20 cellular contexts compared by ENCODE assay signal in genomic region chr17:32258383-32259121, GRCh38. TPM values are rescaled to one million over a fixed set of nuclear protein-coding genes. Genes with fewer than 3 reads are reported as not detected.
DNase-seq lines count a peak whose midpoint lies in the region; FAIRE-seq and TF ChIP-seq lines count a peak whose summit lies in the region.
"Had no signal": no experiment of that assay in that cellular context is flagged by ENCODE, and none has a peak within 500 bp of the region (broad histone marks: within the 10 kb centered on the region; RNA-seq: fewer than 3 reads in every experiment).

No MANE protein-coding gene starts in this region.

- no peaks in the 10 kb centered on the region for H3K23me2 ChIP-seq in H1 (ENCODE audit: low read depth, low read length)

- H2BK15ac ChIP-seq in H1 (ENCODE audit: low read length): peak overlapping the region; percentile 5; the same call in 1 of the 2 replicates

- H2BK5ac ChIP-seq in H1 (ENCODE audit: low read depth, low read length): no peak overlapping the region; the same call in 1 of the 2 replicates

- H3K4me1 Mint-ChIP-seq in activated naive CD4-positive, alpha-beta T cell treated with anti-CD3 and anti-CD28 coated beads, Interleukin-2, amount 10 ng/mL, durations not matched to agents 7 days and 5 days: no peaks in the 10 kb centered on the region
- H3K4me1 Mint-ChIP-seq: activated CD4-positive, alpha-beta T cell treated with anti-CD3 and anti-CD28 coated beads, Interleukin-2, amount 10 ng/mL, durations not matched to agents 7 days and 5 days; activated naive CD8-positive, alpha-beta T cell treated with anti-CD3 and anti-CD28 coated beads, Interleukin-2, amount 50 U/mL, for 24 hours had no signal

- TF ChIP-seq EP300 in H1 (IDR thresholded peaks at IDR 0.05; ENCODE audit: borderline replicate concordance in 1 of 2, low read depth in 2 of 2, low read length in 2 of 2): no peak
- TF ChIP-seq EP300 in transverse colon (IDR thresholded peaks at IDR 0.05; ENCODE audit: low read depth): no peak

- no peak overlapping the region for H3K56ac ChIP-seq in H1 (replicated peaks; ENCODE audit: insufficient read length, low read depth, low read length)

- no peak overlapping the region for H3K4me3 Mint-ChIP-seq in activated naive CD4-positive, alpha-beta T cell treated with anti-CD3 and anti-CD28 coated beads, Interleukin-2, amount 10 ng/mL, durations not matched to agents 7 days and 5 days
- H3K4me3 Mint-ChIP-seq: activated CD4-positive, alpha-beta T cell treated with anti-CD3 and anti-CD28 coated beads, Interleukin-2, amount 10 ng/mL, durations not matched to agents 7 days and 5 days; activated naive CD8-positive, alpha-beta T cell treated with anti-CD3 and anti-CD28 coated beads, Interleukin-2, amount 50 U/mL, for 24 hours; activated T-cell treated with anti-CD3 and anti-CD28 coated beads, Interleukin-2, amount 50 U/mL, for 24 hours; natural killer cell treated with Interleukin-12 subunit alpha and Interleukin-12 subunit beta and Interleukin-15 and Interleukin-18, amount 100 ng/mL, for 72 hours had no signal

- TF ChIP-seq RAD21 in H1 (IDR thresholded peaks at IDR 0.05 in 1 of 2, conservative IDR thresholded peaks at IDR 0.05 in 1 of 2; ENCODE audit: low read depth in 2 of 2, low read length in 2 of 2): no peak

- TF ChIP-seq CTCF in H1 (IDR thresholded peaks at IDR 0.05; ENCODE audit: control extremely low read depth in 1 of 3, insufficient read depth in 1 of 3, low read depth in 1 of 3, low read length in 3 of 3): no peak
- TF ChIP-seq CTCF in transverse colon (IDR thresholded peaks at IDR 0.05): no peak

- H2BK20ac ChIP-seq in H1 (ENCODE audit: low read length): peak overlapping the region; percentile 86; the same call in 1 of the 2 replicates

- no peak overlapping the region for H4K8ac ChIP-seq in H1 (ENCODE audit: extremely low read depth, insufficient read depth, low read length)

- no peak overlapping the region for H3K27ac Mint-ChIP-seq in activated naive CD4-positive, alpha-beta T cell treated with anti-CD3 and anti-CD28 coated beads, Interleukin-2, amount 10 ng/mL, durations not matched to agents 7 days and 5 days
- H3K27ac Mint-ChIP-seq: activated CD4-positive, alpha-beta T cell treated with anti-CD3 and anti-CD28 coated beads, Interleukin-2, amount 10 ng/mL, durations not matched to agents 7 days and 5 days; activated naive CD8-positive, alpha-beta T cell treated with anti-CD3 and anti-CD28 coated beads, Interleukin-2, amount 50 U/mL, for 24 hours; activated T-cell treated with anti-CD3 and anti-CD28 coated beads, Interleukin-2, amount 50 U/mL, for 24 hours; natural killer cell treated with Interleukin-12 subunit alpha and Interleukin-12 subunit beta and Interleukin-15 and Interleukin-18, amount 100 ng/mL, for 72 hours had no signal

- no peaks in the 10 kb centered on the region for H3K36me3 Mint-ChIP-seq in activated naive CD4-positive, alpha-beta T cell treated with anti-CD3 and anti-CD28 coated beads, Interleukin-2, amount 10 ng/mL, durations not matched to agents 7 days and 5 days
- H3K36me3 Mint-ChIP-seq: natural killer cell treated with Interleukin-12 subunit alpha and Interleukin-12 subunit beta and Interleukin-15 and Interleukin-18, amount 100 ng/mL, for 72 hours had no signal

- H3K9me3 ChIP-seq in H1 (ENCODE audit: insufficient read depth in 2 of 2, low read depth in 1 of 2, low read length in 1 of 2) (no peaks in the 10 kb centered on the region), transverse colon (no peaks in the 10 kb centered on the region)
- H3K9me3 ChIP-seq: MG63, thoracic aorta had no signal

- peak overlapping the region; percentile 13 to 46 for H3K4me2 ChIP-seq in H1 (ENCODE audit: insufficient read depth in 1 of 2, low read depth in 2 of 2, low read length in 2 of 2)
- H3K4me2 ChIP-seq: PC-9 had no signal

- H3K27me3 Mint-ChIP-seq in activated naive CD4-positive, alpha-beta T cell treated with anti-CD3 and anti-CD28 coated beads, Interleukin-2, amount 10 ng/mL, durations not matched to agents 7 days and 5 days: peaks cover 79% of the 10 kb centered on the region

- H2AFZ ChIP-seq in H1 (ENCODE audit: low read length): peak overlapping the region; percentile 47
- H2AFZ ChIP-seq: PC-9 had no signal

- H3K14ac ChIP-seq in H1 (ENCODE audit: insufficient read length): no peak overlapping the region

- no peak overlapping the region for H4K5ac ChIP-seq in H1 (ENCODE audit: insufficient read length, low read depth, low read length)

- H2BK12ac ChIP-seq in H1 (ENCODE audit: low read depth, low read length): peak overlapping the region; percentile 81; the same call in 1 of the 2 replicates

- H2BK120ac ChIP-seq in H1 (replicated peaks; ENCODE audit: low read depth, low read length): no peak overlapping the region

- CTCF ChIA-PET in H1 (lab: Charles Lee; ENCODE audit: partially characterized antibody): interaction anchor here (0.8 to 7.6 kb wide), 5 partner anchors 14 to 204 kb away, joined by 4 to 170 read pairs (median 5); no protein-coding TSS in a partner anchor
- CTCF ChIA-PET in activated naive CD4-positive, alpha-beta T cell treated with anti-CD3 and anti-CD28 coated beads, Interleukin-2, amount 10 ng/mL, durations not matched to agents 7 days and 5 days (lab: Charles Lee): interaction anchor here (1.1 kb wide), 2 partner anchors 9 to 61 kb away, joined by 3 read pairs; no protein-coding TSS in a partner anchor

- H3K4me1 ChIP-seq in H1 (replicated peaks in 1 of 4; ENCODE audit: control insufficient read depth in 3 of 4, insufficient read depth in 4 of 4, low read length in 3 of 4): peaks cover 5 to 7% (median 7%) of the 10 kb centered on the region in 4 experiments; a peak in 6 of 7 replicates
- H3K4me1 ChIP-seq in transverse colon: peaks cover 0 to 13% (median 5%) of the 10 kb centered on the region in 4 donors
- H3K4me1 ChIP-seq: foreskin keratinocyte had no signal

- H3K4me3 ChIP-seq in H1 (ENCODE audit: extremely low read depth in 1 of 4, insufficient read depth in 2 of 4, low read depth in 3 of 4, low read length in 4 of 4) (no peak overlapping the region), transverse colon (no peak overlapping the region)
- H3K4me3 ChIP-seq: MG63, PC-9, thoracic aorta had no signal

- 38% methylated on average over 18 of the region's 18 CpGs; no CpG with 5 or more reads in 1 of the 2 experiments for WGBS in H1 (ENCODE audit: extremely low coverage in 1 of 2, insufficient coverage in 1 of 2, insufficient read length in 1 of 2, insufficient replicate concordance in 2 of 2, low coverage in 1 of 2, low lambda C conversion rate in 2 of 2, missing lambda C conversion rate in 1 of 2), 2 experiments
- whole genome bisulfite sequencing in transverse colon (ENCODE audit: low coverage in 1 of 2), 2 donors: 81 to 82% methylated on average over 6 to 18 of the region's 18 CpGs

- H3K79me1 ChIP-seq in H1 (ENCODE audit: low read depth, low read length): no peaks in the 10 kb centered on the region

- DNase-seq in NCI-H1092 (lab: John Stamatoyannopoulos, UW) (peak; percentile 37), NCI-H345 treated with DMSO at 0.1 percent for 48 hours (lab: John Stamatoyannopoulos, UW; ENCODE audit: unreplicated experiment) (peak; percentile 23), H1 (ENCODE audit: low read depth in 1 of 2, low spot score in 2 of 2) (peak in 1 of 2 experiments; percentile 58), retina (peak; percentile 84), transverse colon (no peak), NCI-H510A treated with DMSO at 0.1 percent for 48 hours (lab: John Stamatoyannopoulos, UW) (no peak)
- DNase-seq in activated naive CD4-positive, alpha-beta T cell treated with anti-CD3 and anti-CD28 coated beads, Interleukin-2, amount 10 ng/mL, durations not matched to agents 7 days and 5 days: no peak
- DNase-seq: activated CD4-positive, alpha-beta T cell treated with anti-CD3 and anti-CD28 coated beads, Interleukin-2, amount 10 ng/mL, durations not matched to agents 7 days and 5 days; activated naive CD8-positive, alpha-beta T cell treated with anti-CD3 and anti-CD28 coated beads, Interleukin-2, amount 50 U/mL, for 24 hours; activated T-cell treated with anti-CD3 and anti-CD28 coated beads, Interleukin-2, amount 50 U/mL, for 24 hours; foreskin keratinocyte; mammary epithelial cell; MG63; NCI-H510A; PC-9; right cardiac atrium had no signal

- no peaks in the 10 kb centered on the region for H3K79me2 ChIP-seq in H1 (ENCODE audit: control insufficient read depth in 1 of 2, insufficient read depth in 2 of 2, low read length in 2 of 2)

- FAIRE-seq in H1 (lab: Jason Lieb, UNC): peak; percentile 32
- FAIRE-seq: endothelial cell of umbilical vein, HepG2 had no signal

- no peak overlapping the region; a peak in 1 of 7 replicates for H3K9ac ChIP-seq in H1 (replicated peaks in 1 of 4; ENCODE audit: extremely low read depth in 1 of 4, low read depth in 3 of 4, low read length in 3 of 4)

- in situ Hi-C loops in transverse colon (cut with MboI; ENCODE audit: low pct_ligation_motif_present in 1 of 4, low pct_unique_long_range_greater_than_20kb in 1 of 4, low sequenced_read_pairs in 3 of 4): loop anchor here in 2 of 4 donors (5.0 kb wide), 1 partner anchor 59 kb away; no protein-coding TSS in a partner anchor

- intact Hi-C loops in transverse colon (cut with DNase I; ENCODE audit: low total_unique reads): no loop called here

- H2AK5ac ChIP-seq in H1 (ENCODE audit: low read depth, low read length): no peak overlapping the region

- no peaks in the 10 kb centered on the region for H4K20me1 ChIP-seq in H1 (replicated peaks in 1 of 2; ENCODE audit: control insufficient read depth in 1 of 2, insufficient read depth in 2 of 2, low read length in 2 of 2)

- H3K27me3 ChIP-seq in H1 (replicated peaks in 1 of 4; ENCODE audit: control insufficient read depth in 3 of 4, extremely low read depth in 1 of 4, insufficient read depth in 3 of 4, low read length in 3 of 4): peaks cover 0 to 2% (median under 1%) of the 10 kb centered on the region in 4 experiments; a peak in 3 of 7 replicates
- H3K27me3 ChIP-seq in transverse colon: peaks cover 14% of the 10 kb centered on the region
- H3K27me3 ChIP-seq: MG63 had no signal

- H3K18ac ChIP-seq in H1 (ENCODE audit: extremely low read depth, low read length): peak overlapping the region; percentile 75

- POLR2A ChIA-PET in H1 (lab: Charles Lee; ENCODE audit: partially characterized antibody): interaction anchor here (0.6 to 1.4 kb wide), 3 partner anchors 9 to 88 kb away, joined by 3 to 5 read pairs (median 3); no protein-coding TSS in a partner anchor

- no peaks in the 10 kb centered on the region for H3K9me3 Mint-ChIP-seq in activated naive CD4-positive, alpha-beta T cell treated with anti-CD3 and anti-CD28 coated beads, Interleukin-2, amount 10 ng/mL, durations not matched to agents 7 days and 5 days
- H3K9me3 Mint-ChIP-seq: activated CD4-positive, alpha-beta T cell treated with anti-CD3 and anti-CD28 coated beads, Interleukin-2, amount 10 ng/mL, durations not matched to agents 7 days and 5 days; activated naive CD8-positive, alpha-beta T cell treated with anti-CD3 and anti-CD28 coated beads, Interleukin-2, amount 50 U/mL, for 24 hours; activated T-cell treated with anti-CD3 and anti-CD28 coated beads, Interleukin-2, amount 50 U/mL, for 24 hours; natural killer cell treated with Interleukin-12 subunit alpha and Interleukin-12 subunit beta and Interleukin-15 and Interleukin-18, amount 100 ng/mL, for 72 hours had no signal

- no peak overlapping the region for H3K23ac ChIP-seq in H1 (ENCODE audit: insufficient read length)

- no peak overlapping the region for H4K91ac ChIP-seq in H1 (replicated peaks; ENCODE audit: insufficient read length, low read length)

- H3K27ac ChIP-seq in H1 (ENCODE audit: low read depth, low read length) (no peak overlapping the region), transverse colon (no peak overlapping the region)
- H3K27ac ChIP-seq: foreskin keratinocyte, PC-9, thoracic aorta had no signal

- no peak overlapping the region for H3K4ac ChIP-seq in H1 (replicated peaks; ENCODE audit: insufficient read length, low read depth, low read length)

- TF ChIP-seq POLR2A in H1 (IDR thresholded peaks at IDR 0.05; ENCODE audit: control extremely low read depth in 1 of 2, low read depth in 2 of 2, low read length in 2 of 2) (no peak), transverse colon (IDR thresholded peaks at IDR 0.05) (no peak)

- H3K36me3 ChIP-seq in H1 (ENCODE audit: control insufficient read depth in 2 of 4, insufficient read depth in 4 of 4, low read length in 3 of 4): no peaks in the 10 kb centered on the region
- no peaks in the 10 kb centered on the region for H3K36me3 ChIP-seq in transverse colon
- H3K36me3 ChIP-seq: MG63, thoracic aorta had no signal

RNA-seq across cellular contexts. Expression of gene RHBDL3, which starts 7.1 kb away (rescaled TPM):
- 11.8 and 12.2 TPM in 2 replicates for total RNA-seq in H1 (2021; fragmentation: NEBNext Ultra II Directional; extraction: Animal tissue kit (Norgen Biotek cat#: 25700))
- 9.6 and 15.9 TPM in 2 replicates for polyA plus RNA-seq in H1 (2011; rRNA removed)
- 12.9 TPM for polyA plus RNA-seq in H1 (2011; cell fraction: cytosol; rRNA removed)
- 19.8 TPM for polyA plus RNA-seq in H1 (2011; cell fraction: nucleus; rRNA removed)
- polyA plus RNA-seq in H1 (2012, experiment 1 of 2): 10.2 to 14.8 TPM (median 13.4 TPM) in 4 replicates
- polyA plus RNA-seq in H1 (2012, experiment 2 of 2): 8.6 TPM
- polyA plus RNA-seq in H1 (2013, experiment 1 of 2): 2.7 TPM
- polyA plus RNA-seq in H1 (2013, experiment 2 of 2): 2.7 TPM
- 15.4 and 19.0 TPM in 2 replicates for polyA minus RNA-seq in H1 (2011; rRNA and poly(A)+ RNA removed)
- polyA minus RNA-seq in H1 (2011; cell fraction: cytosol; rRNA and poly(A)+ RNA removed): 8.8 TPM
- polyA minus RNA-seq in H1 (2011; cell fraction: nucleus; rRNA and poly(A)+ RNA removed): 12.4 TPM
- total RNA-seq in transverse colon: under 1 TPM in 2 of 4 donors, not detected in 2; 0.27 to 0.64 TPM
- total RNA-seq: foreskin keratinocyte, mammary epithelial cell, PC-9 had no signal
- polyA plus RNA-seq: HepG2 had no signal

Comparison
In these comparisons a context has a peak if more than half of its experiments do, and no peak if none do; other contexts are left out.
1. DNase-seq: peak in NCI-H1092 (single experiment), NCI-H345 treated with DMSO at 0.1 percent for 48 hours (single experiment) and retina (single experiment); none in transverse colon (single experiment), NCI-H510A treated with DMSO at 0.1 percent for 48 hours (single experiment) and activated naive CD4-positive, alpha-beta T cell treated with anti-CD3 and anti-CD28 coated beads, Interleukin-2, amount 10 ng/mL, durations not matched to agents 7 days and 5 days (single experiment).